Comparison of ENCODE assay signal across 17 cellular contexts in the genomic region with DNA sequence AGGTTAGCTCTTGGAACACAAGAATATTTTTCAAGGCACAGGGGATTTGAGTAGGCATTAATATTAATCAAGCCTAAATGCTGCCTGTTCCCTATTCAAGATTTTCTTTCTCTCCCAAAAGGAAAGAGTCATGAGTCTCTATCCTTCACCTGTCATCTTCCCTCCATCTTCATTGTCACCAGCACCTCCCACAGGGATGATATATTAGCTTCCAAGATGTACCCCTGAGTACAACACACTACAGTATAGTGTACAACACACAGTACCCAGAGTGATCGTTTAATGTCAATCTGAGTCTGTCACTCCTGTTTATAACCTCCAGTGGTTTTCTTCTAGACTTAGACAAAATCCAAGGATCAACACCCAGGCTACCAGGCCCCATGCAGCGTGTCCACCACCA. TPM values are rescaled to one million over a fixed set of nuclear protein-coding genes. Genes with fewer than 3 reads are reported as not detected.
DNase-seq lines count a peak whose midpoint lies in the region; ATAC-seq and TF ChIP-seq lines count a peak whose summit lies in the region.
"Had no signal": no experiment of that assay in that cellular context is flagged by ENCODE, and none has a peak within 500 bp of the region (broad histone marks: within the 10 kb centered on the region; RNA-seq: fewer than 3 reads in every experiment).

No MANE protein-coding gene starts in this region.

- no peaks in the 10 kb centered on the region for H3K27me3 Mint-ChIP-seq in naive thymus-derived CD4-positive, alpha-beta T cell
- H3K27me3 Mint-ChIP-seq: CD4-positive, alpha-beta T cell had no signal

- H3K4me1 Mint-ChIP-seq in naive thymus-derived CD4-positive, alpha-beta T cell = no peaks in the 10 kb centered on the region
- H3K4me1 Mint-ChIP-seq: GM23338 had no signal

- TF ChIP-seq CTCF in left ventricle myocardium inferior (IDR thresholded peaks at IDR 0.05; ENCODE audit: borderline replicate concordance) (no peak), vagina (IDR thresholded peaks at IDR 0.05) (no peak)

- no peak overlapping the region for H3K4me3 Mint-ChIP-seq in naive thymus-derived CD4-positive, alpha-beta T cell
- H3K4me3 Mint-ChIP-seq: CD4-positive, alpha-beta T cell; GM23338 had no signal

- H3K9me3 ChIP-seq in left ventricle myocardium inferior (replicated peaks) = no peaks in the 10 kb centered on the region
- H3K9me3 ChIP-seq in naive thymus-derived CD4-positive, alpha-beta T cell (ENCODE audit: control insufficient read depth in 2 of 3, low read length in 3 of 3) = peaks cover 0 to 4% (median 0%) of the 10 kb centered on the region in 3 experiments
- H3K9me3 ChIP-seq in vagina = no peaks in the 10 kb centered on the region
- H3K9me3 ChIP-seq: A549, Caco-2 had no signal

- TF ChIP-seq POLR2A in vagina (IDR thresholded peaks at IDR 0.05) = no peak

- DNase-seq in left ventricle myocardium inferior (no peak), cardiac septum (ENCODE audit: low spot score) (no peak), substantia nigra (lab: John Stamatoyannopoulos, UW) (no peak), NCI-H1930 (lab: John Stamatoyannopoulos, UW) (no peak), vagina (ENCODE audit: extremely low spot score in 2 of 2) (no peak), DMS79 treated with DMSO at 0.1 percent for 48 hours (lab: John Stamatoyannopoulos, UW) (no peak)
- no peak for DNase-seq in naive thymus-derived CD4-positive, alpha-beta T cell
- DNase-seq: AML-193; Caco-2; CD4-positive, alpha-beta T cell; GDM1; HCEC 1CT had no signal

- no peak overlapping the region for H3K27ac Mint-ChIP-seq in naive thymus-derived CD4-positive, alpha-beta T cell
- H3K27ac Mint-ChIP-seq: CD4-positive, alpha-beta T cell; GM23338 had no signal

- peaks cover 0 to 11% (median 0%) of the 10 kb centered on the region in 11 donors for H3K9me3 Mint-ChIP-seq in naive thymus-derived CD4-positive, alpha-beta T cell
- H3K9me3 Mint-ChIP-seq: CD4-positive, alpha-beta T cell; GM23338 had no signal

- CTCF ChIA-PET in naive thymus-derived CD4-positive, alpha-beta T cell (lab: Charles Lee) = no interaction called here

- no peaks in the 10 kb centered on the region for H3K36me3 ChIP-seq in left ventricle myocardium inferior
- H3K36me3 ChIP-seq in naive thymus-derived CD4-positive, alpha-beta T cell (ENCODE audit: control insufficient read depth in 2 of 3, insufficient read depth in 3 of 3, low read length in 3 of 3) = no peaks in the 10 kb centered on the region
- H3K36me3 ChIP-seq in vagina = no peaks in the 10 kb centered on the region

- H3K4me1 ChIP-seq in left ventricle myocardium inferior (peaks cover 85% of the 10 kb centered on the region), vagina (peaks cover 31% of the 10 kb centered on the region)
- no peaks in the 10 kb centered on the region for H3K4me1 ChIP-seq in naive thymus-derived CD4-positive, alpha-beta T cell (ENCODE audit: control insufficient read depth in 2 of 2, insufficient read depth in 2 of 2, low read length in 2 of 2)
- H3K4me1 ChIP-seq: A549, Caco-2 had no signal

- POLR2A ChIA-PET in naive thymus-derived CD4-positive, alpha-beta T cell (lab: Charles Lee) = no interaction called here

- H3K4me3 ChIP-seq in left ventricle myocardium inferior (no peak overlapping the region), vagina (no peak overlapping the region)
- H3K4me3 ChIP-seq in naive thymus-derived CD4-positive, alpha-beta T cell (ENCODE audit: low read length) = no peak overlapping the region
- H3K4me3 ChIP-seq: A549, GM23338 had no signal

- H3K36me3 Mint-ChIP-seq in naive thymus-derived CD4-positive, alpha-beta T cell = no peaks in the 10 kb centered on the region

- intact Hi-C loops in left ventricle myocardium inferior (cut with micrococcal nuclease) (no loop called here), cardiac septum (cut with DNase I) (no loop called here), vagina (cut with DNase I) (no loop called here)
- intact Hi-C loops in naive thymus-derived CD4-positive, alpha-beta T cell (cut with micrococcal nuclease) = no loop called here

- ATAC-seq in naive thymus-derived CD4-positive, alpha-beta T cell = peak; percentile 12
- ATAC-seq: A549, GM23338 had no signal

- H3K27me3 ChIP-seq in left ventricle myocardium inferior (ENCODE audit: low read depth) = no peaks in the 10 kb centered on the region
- no peaks in the 10 kb centered on the region for H3K27me3 ChIP-seq in naive thymus-derived CD4-positive, alpha-beta T cell (ENCODE audit: control insufficient read depth in 2 of 2, insufficient read depth in 2 of 2, low read length in 2 of 2)
- no peaks in the 10 kb centered on the region for H3K27me3 ChIP-seq in vagina

- H3K27ac ChIP-seq in left ventricle myocardium inferior (replicated peaks) = peak overlapping the region; percentile 78
- H3K27ac ChIP-seq in naive thymus-derived CD4-positive, alpha-beta T cell (ENCODE audit: low read depth, low read length) = no peak overlapping the region
- H3K27ac ChIP-seq in substantia nigra (ENCODE audit: low read depth, low read length, poor library complexity, severe bottlenecking) = peak overlapping the region; percentile 49
- H3K27ac ChIP-seq in vagina = no peak overlapping the region
- H3K27ac ChIP-seq: 22Rv1, A549, C4-2B had no signal

RNA-seq across cellular contexts. Expression of gene FAM13C, which starts 50.1 kb away (rescaled TPM):
- total RNA-seq in left ventricle myocardium inferior (5.2 TPM), cardiac septum (7.5 TPM), vagina (12.8 TPM)
- total RNA-seq in naive thymus-derived CD4-positive, alpha-beta T cell = not detected
- polyA plus RNA-seq in naive thymus-derived CD4-positive, alpha-beta T cell = not detected
- total RNA-seq: CD4-positive, alpha-beta T cell had no signal
- polyA plus RNA-seq: A549, BJ had no signal

Comparison
In these comparisons a context has a peak if more than half of its experiments do, and no peak if none do; other contexts are left out.
1. H3K27ac ChIP-seq: peak in left ventricle myocardium inferior (single experiment) and substantia nigra (single experiment); none in naive thymus-derived CD4-positive, alpha-beta T cell (single experiment) and vagina (single experiment).